ENCODE assay signal across 9 cellular contexts in the genomic region with DNA sequence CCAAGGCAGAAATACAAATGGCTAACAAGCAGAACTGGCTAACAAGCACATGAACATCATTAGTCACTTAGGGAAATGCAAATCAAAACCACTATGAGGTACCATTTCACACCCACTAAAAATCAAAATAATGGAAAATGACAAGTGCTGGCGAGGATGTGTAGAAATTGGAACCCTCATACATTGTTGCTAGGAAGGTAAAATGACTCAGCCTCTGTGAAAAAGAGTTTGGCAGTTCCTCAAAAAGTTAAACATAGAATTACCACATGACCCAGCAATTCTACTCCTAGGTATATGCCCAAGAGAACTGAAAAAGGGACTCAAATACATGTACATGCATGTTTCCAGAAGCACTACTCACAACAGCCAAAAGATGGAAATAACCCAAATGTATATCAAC. TPM values are rescaled to one million over a fixed set of nuclear protein-coding genes. Genes with fewer than 3 reads are reported as not detected.
DNase-seq lines count a peak whose midpoint lies in the region; ATAC-seq and TF ChIP-seq lines count a peak whose summit lies in the region.
"Had no signal": no experiment of that assay in that cellular context is flagged by ENCODE, and none has a peak within 500 bp of the region (broad histone marks: within the 10 kb centered on the region; RNA-seq: fewer than 3 reads in every experiment).

No MANE protein-coding gene starts in this region.

- POLR2A ChIA-PET in activated CD4-positive, alpha-beta T cell treated with anti-CD3 and anti-CD28 coated beads for 36 hours (lab: Charles Lee), result no interaction called here
- POLR2A ChIA-PET in WTC11 (lab: Charles Lee), result no interaction called here

- no peak for TF ChIP-seq CTCF in osteocyte (IDR thresholded peaks at IDR 0.05)
- no peak for TF ChIP-seq CTCF in WTC11 (IDR thresholded peaks at IDR 0.05)

- peak; percentile 94 for ATAC-seq in activated CD4-positive, alpha-beta T cell treated with anti-CD3 and anti-CD28 coated beads for 36 hours
- no peak for ATAC-seq in HG03280 (IDR thresholded peaks at IDR 0.05; ENCODE audit: unreplicated experiment)
- ATAC-seq in HG03139 (IDR thresholded peaks at IDR 0.05; ENCODE audit: unreplicated experiment), result no peak
- ATAC-seq in WTC11, result no peak
- ATAC-seq: body of pancreas had no signal

- intact Hi-C loops in activated CD4-positive, alpha-beta T cell treated with anti-CD3 and anti-CD28 coated beads for 36 hours (cut with DNase I, micrococcal nuclease), result loop anchor here (1.0 to 5.0 kb wide), 7 partner anchors 14 to 399 kb away; a partner anchor contains a TSS

- peak; percentile 25 for DNase-seq in activated CD4-positive, alpha-beta T cell treated with anti-CD3 and anti-CD28 coated beads for 36 hours
- no peak for DNase-seq in activated CD4-positive, alpha-beta T cell treated with anti-CD3 and anti-CD28 coated beads, Interleukin-2, amount 50 U/mL, for 4 hours
- DNase-seq in HS-5 (ENCODE audit: low read depth) (peak; percentile 14), osteocyte (ENCODE audit: extremely low spot score, unreplicated experiment) (no peak), WTC11 (ENCODE audit: low spot score) (no peak)
- DNase-seq in activated naive CD8-positive, alpha-beta T cell treated with anti-CD3 and anti-CD28 coated beads for 36 hours, result peak; percentile 7
- DNase-seq: body of pancreas had no signal

- no peaks in the 10 kb centered on the region for H3K9me3 Mint-ChIP-seq in activated CD4-positive, alpha-beta T cell treated with anti-CD3 and anti-CD28 coated beads for 36 hours (ENCODE audit: low read depth)
- H3K9me3 Mint-ChIP-seq in activated naive CD8-positive, alpha-beta T cell treated with anti-CD3 and anti-CD28 coated beads for 36 hours, result no peaks in the 10 kb centered on the region
- no peaks in the 10 kb centered on the region for H3K9me3 Mint-ChIP-seq in osteocyte (ENCODE audit: unreplicated experiment)
- H3K9me3 Mint-ChIP-seq in WTC11, result no peaks in the 10 kb centered on the region

- H3K4me1 Mint-ChIP-seq in activated CD4-positive, alpha-beta T cell treated with anti-CD3 and anti-CD28 coated beads for 36 hours, result peaks cover 35% of the 10 kb centered on the region
- H3K4me1 Mint-ChIP-seq in activated naive CD8-positive, alpha-beta T cell treated with anti-CD3 and anti-CD28 coated beads for 36 hours, result peaks cover 24% of the 10 kb centered on the region
- H3K4me1 Mint-ChIP-seq in osteocyte (ENCODE audit: unreplicated experiment) (peaks cover 16% of the 10 kb centered on the region), WTC11 (no peaks in the 10 kb centered on the region)

- peaks cover 33% of the 10 kb centered on the region for H3K36me3 Mint-ChIP-seq in activated CD4-positive, alpha-beta T cell treated with anti-CD3 and anti-CD28 coated beads for 36 hours (ENCODE audit: low read depth)
- peaks cover 23% of the 10 kb centered on the region for H3K36me3 Mint-ChIP-seq in activated naive CD8-positive, alpha-beta T cell treated with anti-CD3 and anti-CD28 coated beads for 36 hours
- H3K36me3 Mint-ChIP-seq in osteocyte (ENCODE audit: unreplicated experiment) (peaks cover 18% of the 10 kb centered on the region), WTC11 (peaks cover 3% of the 10 kb centered on the region; the same call in 1 of the 2 replicates)

- CTCF ChIA-PET in activated CD4-positive, alpha-beta T cell treated with anti-CD3 and anti-CD28 coated beads for 36 hours (lab: Charles Lee), result no interaction called here
- CTCF ChIA-PET in WTC11 (lab: Charles Lee), result no interaction called here

- no peaks in the 10 kb centered on the region for H3K27me3 Mint-ChIP-seq in activated CD4-positive, alpha-beta T cell treated with anti-CD3 and anti-CD28 coated beads for 36 hours
- H3K27me3 Mint-ChIP-seq in activated naive CD8-positive, alpha-beta T cell treated with anti-CD3 and anti-CD28 coated beads for 36 hours, result no peaks in the 10 kb centered on the region
- H3K27me3 Mint-ChIP-seq in osteocyte (ENCODE audit: unreplicated experiment), result no peaks in the 10 kb centered on the region
- no peaks in the 10 kb centered on the region for H3K27me3 Mint-ChIP-seq in WTC11 (ENCODE audit: low read depth)

- H3K27ac Mint-ChIP-seq in activated CD4-positive, alpha-beta T cell treated with anti-CD3 and anti-CD28 coated beads for 36 hours, result peak overlapping the region; percentile 85
- H3K27ac Mint-ChIP-seq in activated naive CD8-positive, alpha-beta T cell treated with anti-CD3 and anti-CD28 coated beads for 36 hours, result peak overlapping the region; percentile 52
- H3K27ac Mint-ChIP-seq in osteocyte (ENCODE audit: unreplicated experiment), result peak overlapping the region; percentile 28
- H3K27ac Mint-ChIP-seq in WTC11, result no peak overlapping the region

- no peak overlapping the region for H3K4me3 Mint-ChIP-seq in activated CD4-positive, alpha-beta T cell treated with anti-CD3 and anti-CD28 coated beads for 36 hours
- H3K4me3 Mint-ChIP-seq in activated naive CD8-positive, alpha-beta T cell treated with anti-CD3 and anti-CD28 coated beads for 36 hours, result no peak overlapping the region
- H3K4me3 Mint-ChIP-seq in osteocyte (ENCODE audit: unreplicated experiment) (no peak overlapping the region), WTC11 (no peak overlapping the region)

TF ChIP-seq in WTC11, 78 proteins besides CTCF, POLR2A, EP300 and RAD21:
- no peak for TF ChIP-seq ELF4 (CRISPR knock-in tag; IDR thresholded peaks at IDR 0.05; ENCODE audit: low read depth)
- no peak for TF ChIP-seq NFATC4 (CRISPR knock-in tag; IDR thresholded peaks at IDR 0.05)
- TF ChIP-seq, protein P1, sequence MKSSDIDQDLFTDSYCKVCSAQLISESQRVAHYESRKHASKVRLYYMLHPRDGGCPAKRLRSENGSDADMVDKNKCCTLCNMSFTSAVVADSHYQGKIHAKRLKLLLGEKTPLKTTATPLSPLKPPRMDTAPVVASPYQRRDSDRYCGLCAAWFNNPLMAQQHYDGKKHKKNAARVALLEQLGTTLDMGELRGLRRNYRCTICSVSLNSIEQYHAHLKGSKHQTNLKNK (CRISPR knock-in tag; IDR thresholded peaks at IDR 0.05), result no peak
- TF ChIP-seq MYBL2 (CRISPR knock-in tag; IDR thresholded peaks at IDR 0.05), result no peak

RNA-seq across cellular contexts. Expression of a gene that starts 52.8 kb away (rescaled TPM):
- total RNA-seq in activated CD4-positive, alpha-beta T cell treated with anti-CD3 and anti-CD28 coated beads for 36 hours, result 100 to 1,000 TPM in 1 of 2 experiments, 10 to 100 TPM in 1; 90.2 to 123 TPM
- total RNA-seq in activated naive CD8-positive, alpha-beta T cell treated with anti-CD3 and anti-CD28 coated beads for 36 hours, result 10 to 100 TPM; 71.0 to 81.8 TPM
- total RNA-seq in osteocyte (61.7 and 70.3 TPM in 2 replicates), WTC11 (2021) (52.3 to 72.4 TPM (median 72.3 TPM) in 3 replicates)

RNA-seq across cellular contexts. Expression of a gene that starts 53.1 kb away (rescaled TPM):
- 10 to 100 TPM; 67.8 to 68.9 TPM for total RNA-seq in activated CD4-positive, alpha-beta T cell treated with anti-CD3 and anti-CD28 coated beads for 36 hours
- 10 to 100 TPM; 57.3 to 57.7 TPM for total RNA-seq in activated naive CD8-positive, alpha-beta T cell treated with anti-CD3 and anti-CD28 coated beads for 36 hours
- total RNA-seq in osteocyte (39.1 and 40.6 TPM in 2 replicates), WTC11 (2021) (30.4 to 38.7 TPM (median 32.5 TPM) in 3 replicates)

Comparison
In these comparisons a context has a peak if more than half of its experiments do, and no peak if none do; other contexts are left out.
1. DNase-seq: peak in activated CD4-positive, alpha-beta T cell treated with anti-CD3 and anti-CD28 coated beads for 36 hours (single experiment), HS-5 (single experiment) and activated naive CD8-positive, alpha-beta T cell treated with anti-CD3 and anti-CD28 coated beads for 36 hours (single experiment); none in activated CD4-positive, alpha-beta T cell treated with anti-CD3 and anti-CD28 coated beads, Interleukin-2, amount 50 U/mL, for 4 hours (0 of 2), osteocyte (single experiment) and WTC11 (single experiment).